ENCODE assay signal across 21 cellular contexts in the genomic region with DNA sequence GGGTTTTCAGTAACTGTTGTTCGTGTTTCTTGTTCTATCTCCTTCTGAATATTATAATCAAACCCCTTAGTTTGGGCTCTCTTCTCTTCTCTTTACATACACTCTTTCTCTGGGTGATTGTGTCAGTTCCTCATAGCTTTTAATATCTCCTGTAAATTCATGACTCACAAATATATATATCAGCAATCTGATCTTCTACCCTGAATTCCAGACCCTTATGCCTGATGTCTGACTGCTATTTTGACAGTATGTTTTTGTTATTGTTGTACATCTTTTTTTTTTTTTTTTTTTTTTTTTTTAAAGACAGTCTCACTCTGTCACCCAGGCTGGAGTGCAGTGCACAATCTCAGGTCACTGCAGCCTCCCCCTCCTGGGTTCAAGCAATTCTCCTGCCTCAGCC.
"Had no signal": no experiment of that assay in that cellular context is flagged by ENCODE, and none has a peak within 500 bp of the region (broad histone marks: within the 10 kb centered on the region; RNA-seq: fewer than 3 reads in every experiment).

No MANE protein-coding gene starts in this region.

- DNase-seq: effector memory CD8-positive, alpha-beta T cell; gastrocnemius medialis; heart right ventricle; hypothalamus; kidney glomerular epithelial cell; mesendoderm; naive B cell; sigmoid colon; stimulated activated CD4-positive, alpha-beta T cell treated with anti-CD3 and anti-CD28 coated beads, Interleukin-2, amount 100 ng/mL, for 24 hours; stimulated activated CD4-positive, alpha-beta T cell treated with anti-CD3 and anti-CD28 coated beads, Interleukin-4, amount 100 ng/mL, for 4 hours; stimulated activated naive B cell treated with anti-CD40 and anti-IgM and Interleukin-4, amounts not matched to agents 10 μg/mL and 1 μg/mL and 100 μg/mL, for 72 hours; stimulated activated naive CD8-positive, alpha-beta T cell treated with anti-CD3 and anti-CD28 coated beads, Interleukin-15, amount 100 ng/mL, for 72 hours; testis; upper lobe of right lung had no signal

- H3K9me3 ChIP-seq: esophagus muscularis mucosa, gastrocnemius medialis, heart right ventricle, right atrium auricular region, sigmoid colon, testis, tibial nerve, upper lobe of right lung, vagina had no signal

- H3K9me3 Mint-ChIP-seq: effector memory CD8-positive, alpha-beta T cell; nephron; stimulated activated naive B cell treated with anti-CD40 and anti-IgM and Interleukin-4, amounts not matched to agents 10 μg/mL and 1 μg/mL and 100 μg/mL, for 72 hours had no signal

- H3K4me1 ChIP-seq: gastrocnemius medialis, testis, tibial nerve, upper lobe of right lung, vagina had no signal

- H3K27me3 ChIP-seq: esophagus muscularis mucosa, gastrocnemius medialis, heart right ventricle, right atrium auricular region, sigmoid colon, testis, tibial nerve, upper lobe of right lung, vagina had no signal

- H3K4me1 Mint-ChIP-seq: nephron; stimulated activated naive B cell treated with anti-CD40 and anti-IgM and Interleukin-4, amounts not matched to agents 10 μg/mL and 1 μg/mL and 100 μg/mL, for 72 hours; stimulated activated naive CD8-positive, alpha-beta T cell treated with anti-CD3 and anti-CD28 coated beads, Interleukin-15, amount 100 ng/mL, for 72 hours had no signal

- ATAC-seq: effector memory CD8-positive, alpha-beta T cell; gastrocnemius medialis; heart right ventricle; stimulated activated naive B cell treated with anti-CD40 and anti-IgM and Interleukin-4, amounts not matched to agents 10 μg/mL and 1 μg/mL and 100 μg/mL, for 72 hours; stimulated activated naive CD8-positive, alpha-beta T cell treated with anti-CD3 and anti-CD28 coated beads, Interleukin-15, amount 100 ng/mL, for 72 hours; upper lobe of right lung had no signal

- H3K4me3 Mint-ChIP-seq: effector memory CD8-positive, alpha-beta T cell; naive B cell; nephron; stimulated activated naive B cell treated with anti-CD40 and anti-IgM and Interleukin-4, amounts not matched to agents 10 μg/mL and 1 μg/mL and 100 μg/mL, for 72 hours; stimulated activated naive CD8-positive, alpha-beta T cell treated with anti-CD3 and anti-CD28 coated beads, Interleukin-15, amount 100 ng/mL, for 72 hours had no signal

- H3K27me3 Mint-ChIP-seq: effector memory CD8-positive, alpha-beta T cell; naive B cell; stimulated activated naive B cell treated with anti-CD40 and anti-IgM and Interleukin-4, amounts not matched to agents 10 μg/mL and 1 μg/mL and 100 μg/mL, for 72 hours; stimulated activated naive CD8-positive, alpha-beta T cell treated with anti-CD3 and anti-CD28 coated beads, Interleukin-15, amount 100 ng/mL, for 72 hours had no signal

- H3K27ac ChIP-seq: epithelial cell of prostate, esophagus muscularis mucosa, gastrocnemius medialis, heart right ventricle, right atrium auricular region, sigmoid colon, skin epidermis, testis, tibial nerve, upper lobe of right lung, vagina had no signal

- H3K4me3 ChIP-seq: esophagus muscularis mucosa, gastrocnemius medialis, heart right ventricle, right atrium auricular region, sigmoid colon, skin epidermis, testis, tibial nerve, upper lobe of right lung, vagina had no signal

- H3K27ac Mint-ChIP-seq: nephron; stimulated activated naive B cell treated with anti-CD40 and anti-IgM and Interleukin-4, amounts not matched to agents 10 μg/mL and 1 μg/mL and 100 μg/mL, for 72 hours; stimulated activated naive CD8-positive, alpha-beta T cell treated with anti-CD3 and anti-CD28 coated beads, Interleukin-15, amount 100 ng/mL, for 72 hours had no signal

- H3K36me3 ChIP-seq: right atrium auricular region had no signal
